In the genomic region with DNA sequence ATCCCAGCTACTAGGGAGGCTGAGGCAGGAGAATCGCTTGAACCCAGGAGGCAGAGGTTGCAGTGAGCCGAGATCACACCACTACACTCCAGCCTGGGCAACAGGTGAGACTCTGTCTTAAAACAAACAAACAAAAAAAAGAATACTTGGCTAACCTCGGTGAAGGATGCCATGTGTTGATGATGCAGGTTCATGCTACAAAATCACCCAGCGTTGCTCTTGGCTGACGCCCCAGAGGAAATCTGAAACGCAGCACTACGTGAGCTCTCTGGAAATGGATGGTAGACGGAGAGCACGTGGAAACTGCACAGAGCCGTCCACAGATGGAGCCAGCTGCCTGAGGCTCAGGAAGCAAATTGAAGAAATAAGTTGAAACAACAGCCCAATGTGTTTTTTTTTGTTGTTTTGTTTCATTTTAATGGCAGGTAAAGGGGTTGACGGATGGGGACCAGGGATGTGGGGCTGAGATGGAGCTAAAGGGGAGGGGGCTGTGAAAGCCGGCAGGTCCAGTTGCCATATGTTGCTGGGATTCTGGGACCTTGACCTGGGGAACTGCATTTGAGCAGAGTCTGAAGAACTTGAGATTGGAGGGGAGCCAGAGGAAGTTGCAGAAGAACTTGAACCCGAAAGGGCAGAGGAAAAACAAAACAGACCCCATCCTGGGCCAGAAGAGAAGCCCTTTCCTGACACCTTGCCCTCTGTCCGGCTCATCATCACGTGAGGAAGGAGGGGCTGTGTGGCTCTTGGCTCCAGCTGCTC, we compare ENCODE assay signal across 10 cellular contexts. TPM values are rescaled to one million over a fixed set of nuclear protein-coding genes. Genes with fewer than 3 reads are reported as not detected.
DNase-seq lines count a peak whose midpoint lies in the region; ATAC-seq, FAIRE-seq and TF ChIP-seq lines count a peak whose summit lies in the region.
"Had no signal": no experiment of that assay in that cellular context is flagged by ENCODE, and none has a peak within 500 bp of the region (broad histone marks: within the 10 kb centered on the region; RNA-seq: fewer than 3 reads in every experiment).

No MANE protein-coding gene starts in this region.

- H3K4me1 Mint-ChIP-seq in activated naive CD4-positive, alpha-beta T cell treated with anti-CD3 and anti-CD28 coated beads, Interleukin-2, amount 10 ng/mL, durations not matched to agents 7 days and 5 days = peaks cover 8% of the 10 kb centered on the region

- peak; percentile 66 for ATAC-seq in HG02943 (IDR thresholded peaks at IDR 0.05; ENCODE audit: low read depth, unreplicated experiment)
- ATAC-seq in esophagus mucosa = peak; percentile 80
- ATAC-seq in pancreas = peak; percentile 81 to 93 (median 89)
- ATAC-seq in HG03135 (IDR thresholded peaks at IDR 0.05; ENCODE audit: unreplicated experiment) = no peak
- ATAC-seq in HG02884 (IDR thresholded peaks at IDR 0.05; ENCODE audit: unreplicated experiment) = no peak

- POLR2A ChIA-PET in RWPE1 (lab: Yijun Ruan, JAX; ENCODE audit: low non-redundant PET) = no interaction called here

- no peaks in the 10 kb centered on the region for H3K9me3 Mint-ChIP-seq in activated naive CD4-positive, alpha-beta T cell treated with anti-CD3 and anti-CD28 coated beads, Interleukin-2, amount 10 ng/mL, durations not matched to agents 7 days and 5 days

- peaks cover 0 to 4% (median 0%) of the 10 kb centered on the region in 3 donors for H3K4me1 ChIP-seq in pancreas
- H3K4me1 ChIP-seq: breast epithelium had no signal

- H3K27me3 Mint-ChIP-seq in activated naive CD4-positive, alpha-beta T cell treated with anti-CD3 and anti-CD28 coated beads, Interleukin-2, amount 10 ng/mL, durations not matched to agents 7 days and 5 days = peaks cover 43% of the 10 kb centered on the region

- WGBS in pancreas, 2 donors = 23 to 24% methylated on average over 15 of the region's 15 CpGs

- H3K9me3 ChIP-seq in pancreas = no peaks in the 10 kb centered on the region
- H3K9me3 ChIP-seq: breast epithelium had no signal

- H3K36me3 ChIP-seq in pancreas = no peaks in the 10 kb centered on the region
- H3K36me3 ChIP-seq: breast epithelium had no signal

- intact Hi-C loops in pancreas (cut with DNase I) = no loop called here

- no peaks in the 10 kb centered on the region for H3K36me3 Mint-ChIP-seq in activated naive CD4-positive, alpha-beta T cell treated with anti-CD3 and anti-CD28 coated beads, Interleukin-2, amount 10 ng/mL, durations not matched to agents 7 days and 5 days

- H3K4me3 Mint-ChIP-seq in activated naive CD4-positive, alpha-beta T cell treated with anti-CD3 and anti-CD28 coated beads, Interleukin-2, amount 10 ng/mL, durations not matched to agents 7 days and 5 days = no peak overlapping the region

- no peak overlapping the region for H3K4me3 ChIP-seq in pancreas

- H3K27me3 ChIP-seq in pancreas = no peaks in the 10 kb centered on the region
- H3K27me3 ChIP-seq: breast epithelium had no signal

- CTCF ChIA-PET in activated naive CD4-positive, alpha-beta T cell treated with anti-CD3 and anti-CD28 coated beads, Interleukin-2, amount 10 ng/mL, durations not matched to agents 7 days and 5 days (lab: Charles Lee) = interaction anchor here (0.6 to 2.6 kb wide), 14 partner anchors 9 to 261 kb away, joined by 3 to 17 read pairs (median 3); no protein-coding TSS in a partner anchor
- CTCF ChIA-PET in RWPE1 (lab: Yijun Ruan, JAX) = interaction anchor here (0.5 to 2.4 kb wide), 32 partner anchors 9 to 290 kb away, joined by 3 to 10 read pairs (median 4); partner anchors contain the start of genes BLCAP and MANBAL

- peak; percentile 20 for FAIRE-seq in pancreas (lab: Jason Lieb, UNC)

- peak; percentile 86 for TF ChIP-seq CTCF in RWPE1 (conservative IDR thresholded peaks at IDR 0.05; ENCODE audit: low read depth)
- TF ChIP-seq CTCF in pancreas (IDR thresholded peaks at IDR 0.05) = no peak

- H3K27ac ChIP-seq in RWPE1 (peak overlapping the region; percentile 60), pancreas (no peak overlapping the region)

- DNase-seq in activated naive CD4-positive, alpha-beta T cell treated with anti-CD3 and anti-CD28 coated beads, Interleukin-2, amount 10 ng/mL, durations not matched to agents 7 days and 5 days = peak; percentile 38
- no peak for DNase-seq in activated naive CD4-positive, alpha-beta T cell treated with anti-CD3 and anti-CD28 coated beads, Interleukin-2, amount 50 U/mL, for 16 hours
- DNase-seq in RWPE1 (ENCODE audit: low spot score) (peak; percentile 71), pancreas (peak in 5 of 6 donors; percentile 15 to 70 (median 43))

- no peak overlapping the region for H3K27ac Mint-ChIP-seq in activated naive CD4-positive, alpha-beta T cell treated with anti-CD3 and anti-CD28 coated beads, Interleukin-2, amount 10 ng/mL, durations not matched to agents 7 days and 5 days

RNA-seq across cellular contexts. Expression of gene MANBAL, which starts 12.8 kb away (rescaled TPM):
- total RNA-seq in esophagus mucosa = 42.0 TPM
- total RNA-seq in pancreas = 10 to 100 TPM in 5 of 6 donors, 1 to 10 TPM in 1; 9.0 to 17.8 (median 15.7) TPM
- 10 to 100 TPM; 28.5 to 42.1 TPM for polyA plus RNA-seq in pancreas

RNA-seq across cellular contexts. Expression of gene GHRH, which starts 15.1 kb away (rescaled TPM):
- total RNA-seq in esophagus mucosa (not detected), pancreas (not detected)
- polyA plus RNA-seq in pancreas = under 1 TPM in 1 of 2 donors, not detected in 1; 0.80 TPM
- total RNA-seq: breast epithelium, subcutaneous adipose tissue had no signal

Comparison
In these comparisons a context has a peak if more than half of its experiments do, and no peak if none do; other contexts are left out.
1. ATAC-seq: peak in HG02943 (single experiment), esophagus mucosa (single experiment) and pancreas (4 of 4); none in HG03135 (single experiment) and HG02884 (single experiment).